2 cellular contexts compared by ENCODE assay signal in genomic region chr1:103112535-103112934, GRCh38.
TF ChIP-seq lines count a peak whose summit lies in the region.

No MANE protein-coding gene starts in this region.

TF ChIP-seq in IMR-90, 13 proteins besides CTCF, POLR2A, EP300 and RAD21 (continued from another document):
- TF ChIP-seq CEBPB (IDR thresholded peaks at IDR 0.05; ENCODE audit: low read depth, low read length) (no peak), MAFK (IDR thresholded peaks at IDR 0.05; ENCODE audit: low read depth, low read length) (no peak), SMC3 (IDR thresholded peaks at IDR 0.05; ENCODE audit: low read depth, low read length) (no peak)
- TF ChIP-seq, protein P1, sequence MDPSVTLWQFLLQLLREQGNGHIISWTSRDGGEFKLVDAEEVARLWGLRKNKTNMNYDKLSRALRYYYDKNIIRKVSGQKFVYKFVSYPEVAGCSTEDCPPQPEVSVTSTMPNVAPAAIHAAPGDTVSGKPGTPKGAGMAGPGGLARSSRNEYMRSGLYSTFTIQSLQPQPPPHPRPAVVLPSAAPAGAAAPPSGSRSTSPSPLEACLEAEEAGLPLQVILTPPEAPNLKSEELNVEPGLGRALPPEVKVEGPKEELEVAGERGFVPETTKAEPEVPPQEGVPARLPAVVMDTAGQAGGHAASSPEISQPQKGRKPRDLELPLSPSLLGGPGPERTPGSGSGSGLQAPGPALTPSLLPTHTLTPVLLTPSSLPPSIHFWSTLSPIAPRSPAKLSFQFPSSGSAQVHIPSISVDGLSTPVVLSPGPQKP (IDR thresholded peaks at IDR 0.05; ENCODE audit: borderline replicate concordance, low read depth, low read length), result no peak

TF ChIP-seq in SK-N-SH treated with all-trans-retinoic acid at 6 μM for 48 hours, 23 proteins besides CTCF, POLR2A, EP300 and RAD21 (continued from another document):
- no peak for TF ChIP-seq CREB5 (CRISPR knock-in tag; IDR thresholded peaks at IDR 0.05; ENCODE audit: low read depth)
- no peak for TF ChIP-seq RARB (CRISPR knock-in tag; IDR thresholded peaks at IDR 0.05)
- TF ChIP-seq, protein P2, sequence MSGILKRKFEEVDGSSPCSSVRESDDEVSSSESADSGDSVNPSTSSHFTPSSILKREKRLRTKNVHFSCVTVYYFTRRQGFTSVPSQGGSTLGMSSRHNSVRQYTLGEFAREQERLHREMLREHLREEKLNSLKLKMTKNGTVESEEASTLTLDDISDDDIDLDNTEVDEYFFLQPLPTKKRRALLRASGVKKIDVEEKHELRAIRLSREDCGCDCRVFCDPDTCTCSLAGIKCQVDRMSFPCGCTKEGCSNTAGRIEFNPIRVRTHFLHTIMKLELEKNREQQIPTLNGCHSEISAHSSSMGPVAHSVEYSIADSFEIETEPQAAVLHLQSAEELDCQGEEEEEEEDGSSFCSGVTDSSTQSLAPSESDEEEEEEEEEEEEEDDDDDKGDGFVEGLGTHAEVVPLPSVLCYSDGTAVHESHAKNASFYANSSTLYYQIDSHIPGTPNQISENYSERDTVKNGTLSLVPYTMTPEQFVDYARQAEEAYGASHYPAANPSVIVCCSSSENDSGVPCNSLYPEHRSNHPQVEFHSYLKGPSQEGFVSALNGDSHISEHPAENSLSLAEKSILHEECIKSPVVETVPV (CRISPR knock-in tag; IDR thresholded peaks at IDR 0.05), result no peak
- no peak for TF ChIP-seq TCF4 (CRISPR knock-in tag; IDR thresholded peaks at IDR 0.05; ENCODE audit: borderline replicate concordance)
- TF ChIP-seq SNAI2 (CRISPR knock-in tag; IDR thresholded peaks at IDR 0.05), result no peak
- TF ChIP-seq PPARA (CRISPR knock-in tag; IDR thresholded peaks at IDR 0.05; ENCODE audit: borderline replicate concordance), result no peak
- TF ChIP-seq, protein P3, sequence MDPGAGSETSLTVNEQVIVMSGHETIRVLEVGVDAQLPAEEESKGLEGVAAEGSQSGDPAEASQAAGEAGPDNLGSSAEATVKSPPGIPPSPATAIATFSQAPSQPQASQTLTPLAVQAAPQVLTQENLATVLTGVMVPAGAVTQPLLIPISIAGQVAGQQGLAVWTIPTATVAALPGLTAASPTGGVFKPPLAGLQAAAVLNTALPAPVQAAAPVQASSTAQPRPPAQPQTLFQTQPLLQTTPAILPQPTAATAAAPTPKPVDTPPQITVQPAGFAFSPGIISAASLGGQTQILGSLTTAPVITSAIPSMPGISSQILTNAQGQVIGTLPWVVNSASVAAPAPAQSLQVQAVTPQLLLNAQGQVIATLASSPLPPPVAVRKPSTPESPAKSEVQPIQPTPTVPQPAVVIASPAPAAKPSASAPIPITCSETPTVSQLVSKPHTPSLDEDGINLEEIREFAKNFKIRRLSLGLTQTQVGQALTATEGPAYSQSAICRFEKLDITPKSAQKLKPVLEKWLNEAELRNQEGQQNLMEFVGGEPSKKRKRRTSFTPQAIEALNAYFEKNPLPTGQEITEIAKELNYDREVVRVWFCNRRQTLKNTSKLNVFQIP (CRISPR knock-in tag; IDR thresholded peaks at IDR 0.05; ENCODE audit: borderline replicate concordance, low read depth), result no peak
- no peak for TF ChIP-seq ZC3H10 (CRISPR knock-in tag; IDR thresholded peaks at IDR 0.05)
- no peak for TF ChIP-seq ZFP3 (CRISPR knock-in tag; IDR thresholded peaks at IDR 0.05)
